In the genomic region with DNA sequence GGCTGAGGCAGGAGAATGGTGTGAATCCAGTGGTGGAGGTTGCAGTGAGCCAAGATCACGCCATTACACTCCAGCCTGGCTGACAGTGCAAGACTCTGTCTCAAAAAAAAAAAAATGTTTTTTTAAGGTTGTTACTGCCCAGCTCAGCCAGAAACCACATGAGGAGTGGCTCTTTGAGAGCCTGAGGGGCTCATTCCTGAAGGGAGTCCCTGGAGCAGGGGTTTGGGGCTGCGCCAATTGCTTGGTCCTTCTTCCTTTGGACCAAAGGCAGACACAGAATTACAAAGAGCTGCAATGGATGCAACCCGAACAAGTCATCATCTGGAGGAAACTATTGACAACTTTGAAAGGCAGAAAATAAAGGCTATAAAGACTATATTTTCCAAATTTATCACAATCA, we compare ENCODE assay signal across 29 cellular contexts.
"Had no signal": no experiment of that assay in that cellular context is flagged by ENCODE, and none has a peak within 500 bp of the region (broad histone marks: within the 10 kb centered on the region; RNA-seq: fewer than 3 reads in every experiment).

No MANE protein-coding gene starts in this region.

- H3K9me3 ChIP-seq: neutrophil, ovary, psoas muscle, right lobe of liver, sigmoid colon, stomach, thoracic aorta, thyroid gland, tibial nerve, upper lobe of left lung, vagina had no signal

- H3K27me3 ChIP-seq: neutrophil, ovary, right lobe of liver, sigmoid colon, thyroid gland, tibial nerve, upper lobe of left lung, vagina had no signal

- H3K27ac Mint-ChIP-seq: natural killer cell treated with Interleukin-12 subunit alpha and Interleukin-12 subunit beta and Interleukin-15 and Interleukin-18, amount 100 ng/mL, for 72 hours; nephron progenitor cell; progenitor cell of endocrine pancreas; stimulated activated effector memory CD8-positive, alpha-beta T cell treated with anti-CD3 and anti-CD28 coated beads, Interleukin-12 subunit alpha, Interleukin-12 subunit beta, amount 100 ng/mL, for 72 hours; stimulated activated naive B cell treated with anti-CD40 and anti-IgM and Interleukin-4, amounts not matched to agents 10 μg/mL and 1 μg/mL and 100 μg/mL, for 72 hours; stimulated activated naive CD8-positive, alpha-beta T cell treated with anti-CD3 and anti-CD28 coated beads, Interleukin-15, Interleukin-2, amounts not matched to agents 100 ng/mL and 50 ng/mL, for 24 hours had no signal

- H3K36me3 Mint-ChIP-seq: natural killer cell treated with Interleukin-12 subunit alpha and Interleukin-12 subunit beta and Interleukin-15 and Interleukin-18, amount 100 ng/mL, for 72 hours; stimulated activated effector memory CD8-positive, alpha-beta T cell treated with anti-CD3 and anti-CD28 coated beads, Interleukin-12 subunit alpha, Interleukin-12 subunit beta, amount 100 ng/mL, for 72 hours; stimulated activated naive B cell treated with anti-CD40 and anti-IgM and Interleukin-4, amounts not matched to agents 10 μg/mL and 1 μg/mL and 100 μg/mL, for 72 hours had no signal

- H3K27ac ChIP-seq: neutrophil, ovary, parathyroid adenoma, psoas muscle, right lobe of liver, sigmoid colon, stomach, thoracic aorta, thyroid gland, tibial nerve, upper lobe of left lung, vagina had no signal

- H3K27me3 Mint-ChIP-seq: progenitor cell of endocrine pancreas had no signal

- DNase-seq: nephron progenitor cell; nucleus accumbens; ovary; posterior cingulate gyrus; psoas muscle; right cardiac atrium; right lobe of liver; sigmoid colon; small intestine; stimulated activated CD4-positive, alpha-beta T cell treated with anti-CD3 and anti-CD28 coated beads, Interleukin-15, amount 100 ng/mL, for 24 hours; stimulated activated CD4-positive, alpha-beta T cell treated with anti-CD3 and anti-CD28 coated beads, Interleukin-2, amount 100 ng/mL, for 24 hours; stimulated activated CD4-positive, alpha-beta T cell treated with anti-CD3 and anti-CD28 coated beads, Interleukin-2, amount 100 ng/mL, for 48 hours; stimulated activated CD4-positive, alpha-beta T cell treated with anti-CD3 and anti-CD28 coated beads, Interleukin-4, amount 100 ng/mL, for 24 hours; stimulated activated naive B cell treated with anti-CD40 and anti-IgM and Interleukin-4, amounts not matched to agents 10 μg/mL and 1 μg/mL and 100 μg/mL, for 72 hours; stimulated activated naive CD4-positive, alpha-beta T cell treated with Interleukin-2 at 50 U/mL for 16 hours; stomach; trophoblast cell; upper lobe of left lung had no signal

- H3K36me3 ChIP-seq: neutrophil, ovary, right lobe of liver, sigmoid colon, stomach, thoracic aorta, thyroid gland, tibial nerve, upper lobe of left lung, vagina had no signal

- H3K4me1 ChIP-seq: parathyroid adenoma, psoas muscle, sigmoid colon, stomach, thyroid gland, tibial nerve, vagina had no signal

- H3K9me3 Mint-ChIP-seq: natural killer cell treated with Interleukin-12 subunit alpha and Interleukin-12 subunit beta and Interleukin-15 and Interleukin-18, amount 100 ng/mL, for 72 hours; stimulated activated effector memory CD8-positive, alpha-beta T cell treated with anti-CD3 and anti-CD28 coated beads, Interleukin-12 subunit alpha, Interleukin-12 subunit beta, amount 100 ng/mL, for 72 hours; stimulated activated naive CD8-positive, alpha-beta T cell treated with anti-CD3 and anti-CD28 coated beads, Interleukin-15, Interleukin-2, amounts not matched to agents 100 ng/mL and 50 ng/mL, for 24 hours had no signal

- ATAC-seq: natural killer cell treated with Interleukin-12 subunit alpha and Interleukin-12 subunit beta and Interleukin-15 and Interleukin-18, amount 100 ng/mL, for 72 hours; psoas muscle; right cardiac atrium; right lobe of liver; stimulated activated effector memory CD8-positive, alpha-beta T cell treated with anti-CD3 and anti-CD28 coated beads, Interleukin-12 subunit alpha, Interleukin-12 subunit beta, amount 100 ng/mL, for 72 hours; stimulated activated naive B cell treated with anti-CD40 and anti-IgM and Interleukin-4, amounts not matched to agents 10 μg/mL and 1 μg/mL and 100 μg/mL, for 72 hours had no signal

- H3K4me1 Mint-ChIP-seq: neural crest cell; stimulated activated effector memory CD8-positive, alpha-beta T cell treated with anti-CD3 and anti-CD28 coated beads, Interleukin-12 subunit alpha, Interleukin-12 subunit beta, amount 100 ng/mL, for 72 hours; stimulated activated naive B cell treated with anti-CD40 and anti-IgM and Interleukin-4, amounts not matched to agents 10 μg/mL and 1 μg/mL and 100 μg/mL, for 72 hours had no signal

- H3K4me3 Mint-ChIP-seq: natural killer cell treated with Interleukin-12 subunit alpha and Interleukin-12 subunit beta and Interleukin-15 and Interleukin-18, amount 100 ng/mL, for 72 hours; nephron progenitor cell; neural crest cell; stimulated activated effector memory CD8-positive, alpha-beta T cell treated with anti-CD3 and anti-CD28 coated beads, Interleukin-12 subunit alpha, Interleukin-12 subunit beta, amount 100 ng/mL, for 72 hours; stimulated activated naive B cell treated with anti-CD40 and anti-IgM and Interleukin-4, amounts not matched to agents 10 μg/mL and 1 μg/mL and 100 μg/mL, for 72 hours; stimulated activated naive CD8-positive, alpha-beta T cell treated with anti-CD3 and anti-CD28 coated beads, Interleukin-15, Interleukin-2, amounts not matched to agents 100 ng/mL and 50 ng/mL, for 24 hours had no signal

- H3K4me3 ChIP-seq: ovary, psoas muscle, right lobe of liver, sigmoid colon, stomach, thoracic aorta, thyroid gland, tibial nerve, upper lobe of left lung, vagina had no signal
